In the genomic region with DNA sequence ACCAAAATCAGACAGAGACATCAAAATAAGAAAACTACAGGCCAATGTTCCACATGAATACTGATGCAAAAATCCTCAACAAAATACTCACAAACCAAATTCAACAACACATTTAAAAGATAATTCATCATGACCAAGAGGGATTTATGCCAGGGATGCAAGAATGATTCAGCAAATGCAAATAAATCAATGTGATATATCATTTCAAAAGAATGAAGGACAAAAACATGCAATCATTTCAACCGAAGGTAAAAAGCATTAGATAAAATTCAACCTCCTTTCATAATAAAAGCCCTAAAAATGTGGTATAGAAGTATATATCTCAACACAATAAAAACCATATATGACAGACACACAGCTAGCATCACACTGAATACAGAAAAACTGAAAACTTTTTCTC, we compare ENCODE assay signal across 25 cellular contexts.
DNase-seq lines count a peak whose midpoint lies in the region; ATAC-seq and TF ChIP-seq lines count a peak whose summit lies in the region.
"Had no signal": no experiment of that assay in that cellular context is flagged by ENCODE, and none has a peak within 500 bp of the region (broad histone marks: within the 10 kb centered on the region; RNA-seq: fewer than 3 reads in every experiment).

No MANE protein-coding gene starts in this region.

- H3K4me1 Mint-ChIP-seq in activated T-helper 17 cell treated with anti-CD3 and anti-CD28 coated beads, Interleukin-2, amount 50 U/mL, for 72 hours = no peaks in the 10 kb centered on the region
- H3K4me1 Mint-ChIP-seq: activated CD4-positive, alpha-beta memory T cell treated with anti-CD3 and anti-CD28 coated beads, Interleukin-2, amount 10 ng/mL, durations not matched to agents 7 days and 5 days; activated naive CD4-positive, alpha-beta T cell treated with anti-CD3 and anti-CD28 coated beads, Interleukin-2, amount 10 ng/mL, durations not matched to agents 7 days and 5 days had no signal

- no peak for TF ChIP-seq CTCF in AG10803 (conservative IDR thresholded peaks at IDR 0.05; ENCODE audit: low read length)
- no peak for TF ChIP-seq CTCF in fibroblast of the aortic adventitia (IDR thresholded peaks at IDR 0.05; ENCODE audit: insufficient read depth, low read length)
- no peak for TF ChIP-seq CTCF in brain microvascular endothelial cell (IDR thresholded peaks at IDR 0.05; ENCODE audit: low read depth, low read length, missing control alignments)

- no peaks in the 10 kb centered on the region for H3K36me3 ChIP-seq in adipocyte (ENCODE audit: control insufficient read depth, insufficient read depth, low read length, severe bottlenecking)
- no peaks in the 10 kb centered on the region for H3K36me3 ChIP-seq in brain microvascular endothelial cell (replicated peaks)
- H3K36me3 ChIP-seq: ascending aorta, tibial artery had no signal

- H3K9me3 Mint-ChIP-seq in activated T-helper 17 cell treated with anti-CD3 and anti-CD28 coated beads, Interleukin-2, amount 50 U/mL, for 72 hours = no peaks in the 10 kb centered on the region
- H3K9me3 Mint-ChIP-seq: activated CD4-positive, alpha-beta memory T cell treated with anti-CD3 and anti-CD28 coated beads, Interleukin-2, amount 10 ng/mL, durations not matched to agents 7 days and 5 days; activated naive CD4-positive, alpha-beta T cell treated with anti-CD3 and anti-CD28 coated beads, Interleukin-2, amount 10 ng/mL, durations not matched to agents 7 days and 5 days; activated T-cell treated with anti-CD3 and anti-CD28 coated beads, Interleukin-2, amount 50 U/mL, for 24 hours had no signal

- H3K9me3 ChIP-seq in adipocyte (ENCODE audit: control insufficient read depth, low read length) = no peaks in the 10 kb centered on the region
- H3K9me3 ChIP-seq: mucosa of descending colon had no signal

- DNase-seq in AG10803 (ENCODE audit: low read depth) (peak; percentile 30), HCEC 1CT (peak; percentile 82), adipocyte (ENCODE audit: low read depth) (peak; percentile 33), fibroblast of the aortic adventitia (ENCODE audit: low read depth) (peak; percentile 75), pons (ENCODE audit: low spot score) (no peak), brain microvascular endothelial cell (no peak)
- no peak for DNase-seq in activated T-cell treated with anti-CD3 and anti-CD28 coated beads, Interleukin-2, amount 50 U/mL, for 1 hour
- DNase-seq: activated CD4-positive, alpha-beta memory T cell treated with anti-CD3 and anti-CD28 coated beads, Interleukin-2, amount 10 ng/mL, durations not matched to agents 7 days and 5 days; activated CD4-positive, CD25-positive, alpha-beta regulatory T cell; activated naive CD4-positive, alpha-beta T cell treated with anti-CD3 and anti-CD28 coated beads, Interleukin-2, amount 10 ng/mL, durations not matched to agents 7 days and 5 days; activated T-cell treated with anti-CD3 and anti-CD28 coated beads, Interleukin-2, amount 50 U/mL, for 24 hours; CD8-positive, alpha-beta T cell; DMS79; Kasumi-1; left ventricle myocardium superior; mucosa of descending colon; NCI-H1092 treated with DMSO at 0.1 percent for 48 hours; NCI-H2029 treated with DMSO at 0.1 percent for 48 hours; NCI-H446 treated with DMSO at 0.1 percent for 48 hours; stimulated activated naive CD4-positive, alpha-beta T cell treated with Interleukin-2 at 50 U/mL for 16 hours; tibial artery had no signal

- no peaks in the 10 kb centered on the region for H3K27me3 ChIP-seq in adipocyte (replicated peaks; ENCODE audit: control insufficient read depth, insufficient read depth, low read length)
- H3K27me3 ChIP-seq in brain microvascular endothelial cell (replicated peaks) = no peaks in the 10 kb centered on the region
- H3K27me3 ChIP-seq: ascending aorta, tibial artery had no signal

- no peak overlapping the region for H3K4me3 ChIP-seq in AG10803 (ENCODE audit: low read length)
- no peak overlapping the region for H3K4me3 ChIP-seq in adipocyte (ENCODE audit: low read length)
- H3K4me3 ChIP-seq in fibroblast of the aortic adventitia (ENCODE audit: low read depth, low read length) = no peak overlapping the region
- no peak overlapping the region for H3K4me3 ChIP-seq in brain microvascular endothelial cell (ENCODE audit: low read depth, low read length)
- H3K4me3 ChIP-seq: ascending aorta, mucosa of descending colon, SK-N-MC, skin epidermis, tibial artery had no signal

- no peak overlapping the region for H3K27ac ChIP-seq in brain microvascular endothelial cell
- H3K27ac ChIP-seq: ascending aorta, SK-N-MC, skin epidermis, tibial artery had no signal

- no peak overlapping the region for H3K9ac ChIP-seq in adipocyte (ENCODE audit: low read length)

- peaks cover 24% of the 10 kb centered on the region for H3K4me1 ChIP-seq in adipocyte (ENCODE audit: control insufficient read depth, insufficient read depth, low read length)
- H3K4me1 ChIP-seq: ascending aorta had no signal

- no peak overlapping the region for H3K4me3 Mint-ChIP-seq in activated T-helper 17 cell treated with anti-CD3 and anti-CD28 coated beads, Interleukin-2, amount 50 U/mL, for 72 hours
- H3K4me3 Mint-ChIP-seq: activated CD4-positive, alpha-beta memory T cell treated with anti-CD3 and anti-CD28 coated beads, Interleukin-2, amount 10 ng/mL, durations not matched to agents 7 days and 5 days; activated naive CD4-positive, alpha-beta T cell treated with anti-CD3 and anti-CD28 coated beads, Interleukin-2, amount 10 ng/mL, durations not matched to agents 7 days and 5 days; activated T-cell treated with anti-CD3 and anti-CD28 coated beads, Interleukin-2, amount 50 U/mL, for 24 hours; CD8-positive, alpha-beta T cell had no signal

- H3K27me3 Mint-ChIP-seq in activated T-helper 17 cell treated with anti-CD3 and anti-CD28 coated beads, Interleukin-2, amount 50 U/mL, for 72 hours = no peaks in the 10 kb centered on the region
- H3K27me3 Mint-ChIP-seq: activated CD4-positive, alpha-beta memory T cell treated with anti-CD3 and anti-CD28 coated beads, Interleukin-2, amount 10 ng/mL, durations not matched to agents 7 days and 5 days; activated naive CD4-positive, alpha-beta T cell treated with anti-CD3 and anti-CD28 coated beads, Interleukin-2, amount 10 ng/mL, durations not matched to agents 7 days and 5 days; activated T-cell treated with anti-CD3 and anti-CD28 coated beads, Interleukin-2, amount 50 U/mL, for 24 hours had no signal

- no peak overlapping the region for H3K27ac Mint-ChIP-seq in activated T-helper 17 cell treated with anti-CD3 and anti-CD28 coated beads, Interleukin-2, amount 50 U/mL, for 72 hours
- H3K27ac Mint-ChIP-seq: activated CD4-positive, alpha-beta memory T cell treated with anti-CD3 and anti-CD28 coated beads, Interleukin-2, amount 10 ng/mL, durations not matched to agents 7 days and 5 days; activated naive CD4-positive, alpha-beta T cell treated with anti-CD3 and anti-CD28 coated beads, Interleukin-2, amount 10 ng/mL, durations not matched to agents 7 days and 5 days; activated T-cell treated with anti-CD3 and anti-CD28 coated beads, Interleukin-2, amount 50 U/mL, for 24 hours; CD8-positive, alpha-beta T cell had no signal

- ATAC-seq in activated T-helper 17 cell treated with anti-CD3 and anti-CD28 coated beads, Interleukin-2, amount 50 U/mL, for 72 hours (replicated peaks) = no peak
- ATAC-seq: CD8-positive, alpha-beta T cell; left ventricle myocardium superior; mucosa of descending colon had no signal

- in situ Hi-C loops in brain microvascular endothelial cell (cut with HindIII; ENCODE audit: low pct_ligation_motif_present, low sequenced_read_pairs) = no loop called here

- H3K36me3 Mint-ChIP-seq in activated T-helper 17 cell treated with anti-CD3 and anti-CD28 coated beads, Interleukin-2, amount 50 U/mL, for 72 hours (ENCODE audit: low read depth) = no peaks in the 10 kb centered on the region
- H3K36me3 Mint-ChIP-seq: activated naive CD4-positive, alpha-beta T cell treated with anti-CD3 and anti-CD28 coated beads, Interleukin-2, amount 10 ng/mL, durations not matched to agents 7 days and 5 days; CD8-positive, alpha-beta T cell had no signal

Comparison
In these comparisons a context has a peak if more than half of its experiments do, and no peak if none do; other contexts are left out.
1. DNase-seq: peak in AG10803 (single experiment), HCEC 1CT (single experiment), adipocyte (single experiment) and fibroblast of the aortic adventitia (single experiment); none in pons (single experiment), activated T-cell treated with anti-CD3 and anti-CD28 coated beads, Interleukin-2, amount 50 U/mL, for 1 hour (single experiment) and brain microvascular endothelial cell (single experiment).